In genomic region chr19:14361824-14362223, GRCh38 we compare ENCODE assay signal across 8 cellular contexts. TPM values are rescaled to one million over a fixed set of nuclear protein-coding genes. Genes with fewer than 3 reads are reported as not detected.
A peak's percentile ranks its signal among the peaks of the same experiment; 100 is the strongest.
DNase-seq lines count a peak whose midpoint lies in the region; ATAC-seq and TF ChIP-seq lines count a peak whose summit lies in the region.

No MANE protein-coding gene starts in this region.

- TF ChIP-seq CTCF in AG04450 (IDR thresholded peaks at IDR 0.05; ENCODE audit: low read depth, low read length) (peak; percentile 17; the same call in 1 of the 2 replicates), GM12872 (IDR thresholded peaks at IDR 0.05; ENCODE audit: insufficient read depth, low read depth, low read length) (peak; percentile 39; the same call in 2 of the 3 replicates), fibroblast of the aortic adventitia (IDR thresholded peaks at IDR 0.05; ENCODE audit: insufficient read depth, low read length) (no peak), coronary artery (IDR thresholded peaks at IDR 0.05) (no peak)

- no peaks in the 10 kb centered on the region for H3K27me3 Mint-ChIP-seq in T-helper 2 cell treated with Interferon-gamma antibody and Interleukin-4, amounts not matched to agents 5 μg/mL and 100 μg/mL, for 36 hours (ENCODE audit: low read depth)

- H3K4me3 ChIP-seq in AG04450 (ENCODE audit: low read depth, low read length): no peak overlapping the region
- no peak overlapping the region for H3K4me3 ChIP-seq in fibroblast of the aortic adventitia (ENCODE audit: low read depth, low read length)
- no peak overlapping the region for H3K4me3 ChIP-seq in coronary artery

- H3K27me3 ChIP-seq in AG04450 (ENCODE audit: control insufficient read depth, insufficient read depth, low read length): no peaks in the 10 kb centered on the region

- no peaks in the 10 kb centered on the region for H3K9me3 Mint-ChIP-seq in T-helper 2 cell treated with Interferon-gamma antibody and Interleukin-4, amounts not matched to agents 5 μg/mL and 100 μg/mL, for 36 hours

- peak overlapping the region; percentile 84 for H3K27ac Mint-ChIP-seq in T-helper 2 cell treated with Interferon-gamma antibody and Interleukin-4, amounts not matched to agents 5 μg/mL and 100 μg/mL, for 36 hours

- POLR2A ChIA-PET in AG04450 (lab: Yijun Ruan, JAX): interaction anchor here (0.6 kb wide), 1 partner anchor 52 kb away, joined by 3 read pairs; no protein-coding TSS in a partner anchor

- H3K4me1 Mint-ChIP-seq in T-helper 2 cell treated with Interferon-gamma antibody and Interleukin-4, amounts not matched to agents 5 μg/mL and 100 μg/mL, for 36 hours (ENCODE audit: low read depth): peaks cover 29% of the 10 kb centered on the region

- no peak for DNase-seq in AG04450 (ENCODE audit: low read depth, low spot score)
- no peak for DNase-seq in T-helper 2 cell treated with Interferon-gamma antibody and Interleukin-4, amounts not matched to agents 5 μg/mL and 100 μg/mL, for 36 hours (ENCODE audit: low spot score)
- DNase-seq in fibroblast of the aortic adventitia (ENCODE audit: low read depth): peak; percentile 48
- DNase-seq in NCI-H2196 (lab: John Stamatoyannopoulos, UW; ENCODE audit: unreplicated experiment): no peak
- DNase-seq in coronary artery (ENCODE audit: low spot score): no peak
- DNase-seq in NCI-H2227 treated with DMSO at 0.1 percent for 48 hours (lab: John Stamatoyannopoulos, UW): no peak

- H3K4me3 Mint-ChIP-seq in T-helper 2 cell treated with Interferon-gamma antibody and Interleukin-4, amounts not matched to agents 5 μg/mL and 100 μg/mL, for 36 hours: peak overlapping the region; percentile 78

- no peaks in the 10 kb centered on the region for H3K36me3 Mint-ChIP-seq in T-helper 2 cell treated with Interferon-gamma antibody and Interleukin-4, amounts not matched to agents 5 μg/mL and 100 μg/mL, for 36 hours (ENCODE audit: low read depth)

- H3K27ac ChIP-seq in AG04450 (ENCODE audit: low read depth, low read length) (no peak overlapping the region), coronary artery (no peak overlapping the region)

- CTCF ChIA-PET in AG04450 (lab: Charles Lee): interaction anchor here (0.6 to 1.1 kb wide), 8 partner anchors 13 to 468 kb away, joined by 3 to 11 read pairs (median 4); no protein-coding TSS in a partner anchor

- ATAC-seq in GM18502 (IDR thresholded peaks at IDR 0.05; ENCODE audit: poor library complexity, unreplicated experiment): no peak

- H3K9me3 ChIP-seq in AG04450 (ENCODE audit: control insufficient read depth, insufficient read depth, low read length): no peaks in the 10 kb centered on the region; the same call in 1 of the 2 replicates

RNA-seq across cellular contexts. Expression of gene ADGRE5, which starts 19.4 kb away (rescaled TPM):
- 19.5 and 21.9 TPM in 2 replicates for polyA plus RNA-seq in AG04450 (2011; rRNA removed)
- 20.8 and 25.7 TPM in 2 replicates for polyA minus RNA-seq in AG04450 (2011; rRNA and poly(A)+ RNA removed)
- total RNA-seq in fibroblast of the aortic adventitia (ENCODE audit: low replicate concordance): 1.2 and 25.8 TPM in 2 replicates

RNA-seq across cellular contexts. Expression of gene DDX39A, which starts 57.3 kb away (rescaled TPM):
- 25.7 and 33.7 TPM in 2 replicates for polyA plus RNA-seq in AG04450 (2011; rRNA removed)
- 28.9 and 33.8 TPM in 2 replicates for polyA minus RNA-seq in AG04450 (2011; rRNA and poly(A)+ RNA removed)
- total RNA-seq in fibroblast of the aortic adventitia (ENCODE audit: low replicate concordance): 32.5 and 60.6 TPM in 2 replicates

Comparison
In these comparisons a context has a peak if more than half of its experiments do, and no peak if none do; other contexts are left out.
1. CTCF ChIP-seq: peak in AG04450 (single experiment) and GM12872 (single experiment); none in fibroblast of the aortic adventitia (single experiment) and coronary artery (single experiment).